In the genomic region with DNA sequence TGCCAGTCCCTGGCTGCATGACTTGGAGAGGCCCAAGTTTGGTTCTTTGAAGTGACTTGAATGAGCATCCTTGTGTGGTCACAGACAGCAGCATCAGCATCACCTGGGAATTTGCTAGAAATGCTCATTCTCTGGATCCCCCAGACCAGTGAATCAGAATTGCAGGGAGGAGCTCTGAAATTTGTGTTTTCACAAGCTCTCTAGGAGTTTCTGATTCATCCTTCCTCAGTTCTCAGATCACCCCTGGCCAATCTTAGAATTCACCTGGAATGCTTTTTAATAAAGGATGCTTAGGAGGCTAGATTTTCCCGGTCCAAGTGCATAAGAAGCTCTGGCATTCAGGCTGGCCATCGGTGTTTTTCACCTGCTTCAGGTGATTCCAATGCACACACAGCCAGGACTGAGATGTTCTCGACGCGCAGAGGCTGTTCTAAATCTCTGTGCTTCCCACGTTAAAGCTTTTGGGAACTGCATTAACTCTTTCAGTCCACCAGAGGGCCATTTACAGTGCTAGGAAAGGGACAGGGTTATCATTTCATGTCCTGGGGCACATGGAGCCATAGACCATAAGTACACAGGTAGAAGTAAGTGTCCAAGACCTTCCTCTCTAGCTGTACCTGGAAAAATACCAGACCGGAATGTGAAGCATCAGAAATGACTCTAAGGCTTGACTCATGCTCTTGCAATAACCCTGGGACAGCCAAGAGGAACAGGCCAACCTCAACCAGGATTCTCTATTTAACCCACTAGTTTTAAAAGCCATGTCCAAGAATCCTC, we compare ENCODE assay signal across 8 cellular contexts.
DNase-seq lines count a peak whose midpoint lies in the region; ATAC-seq and TF ChIP-seq lines count a peak whose summit lies in the region.

No MANE protein-coding gene starts in this region.

- H3K27ac ChIP-seq in lower lobe of right lung: no peak overlapping the region

- CTCF ChIA-PET in activated B cell treated with CpG ODN at 0.5 μM for 24 hours (lab: Charles Lee): interaction anchor here (0.9 to 1.0 kb wide), 2 partner anchors 21 to 278 kb away, joined by 3 to 4 read pairs; no protein-coding TSS in a partner anchor

- H3K9me3 Mint-ChIP-seq in activated B cell treated with CpG ODN at 0.5 μM for 24 hours: no peaks in the 10 kb centered on the region

- H3K27ac Mint-ChIP-seq in activated B cell treated with CpG ODN at 0.5 μM for 24 hours: no peak overlapping the region

- H3K4me3 Mint-ChIP-seq in activated B cell treated with CpG ODN at 0.5 μM for 24 hours: no peak overlapping the region

- no peaks in the 10 kb centered on the region for H3K36me3 Mint-ChIP-seq in activated B cell treated with CpG ODN at 0.5 μM for 24 hours (ENCODE audit: low read depth)

- TF ChIP-seq RAD21 in Ishikawa (IDR thresholded peaks at IDR 0.05; ENCODE audit: low read depth): peak; percentile 12; the same call in 1 of the 2 replicates

- peaks cover 3% of the 10 kb centered on the region for H3K4me1 Mint-ChIP-seq in activated B cell treated with CpG ODN at 0.5 μM for 24 hours

- POLR2A ChIA-PET in activated B cell treated with CpG ODN at 0.5 μM for 24 hours (lab: Charles Lee): no interaction called here

- H3K4me1 ChIP-seq in lower lobe of right lung: no peaks in the 10 kb centered on the region

- no peaks in the 10 kb centered on the region for H3K9me3 ChIP-seq in lower lobe of right lung

- no peak for TF ChIP-seq CTCF in activated B cell treated with CpG ODN at 0.5 μM for 24 hours (IDR thresholded peaks at IDR 0.05)
- TF ChIP-seq CTCF in lower lobe of right lung (IDR thresholded peaks at IDR 0.05): peak; percentile 47

- no peaks in the 10 kb centered on the region for H3K36me3 ChIP-seq in lower lobe of right lung

- intact Hi-C loops in activated B cell treated with CpG ODN at 0.5 μM for 24 hours (cut with micrococcal nuclease) (no loop called here), lower lobe of right lung (cut with DNase I) (no loop called here)

- no peak overlapping the region for H3K4me3 ChIP-seq in lower lobe of right lung

- peak; percentile 21 for ATAC-seq in activated B cell treated with CpG ODN at 0.5 μM for 24 hours (ENCODE audit: low read depth)
- no peak for ATAC-seq in lower lobe of right lung
- no peak for ATAC-seq in GM18867 (IDR thresholded peaks at IDR 0.05; ENCODE audit: unreplicated experiment)

- no peak for TF ChIP-seq EP300 in Ishikawa (IDR thresholded peaks at IDR 0.05; ENCODE audit: borderline replicate concordance)

- H3K27me3 ChIP-seq in lower lobe of right lung (ENCODE audit: low read depth): peaks cover 7% of the 10 kb centered on the region

- peaks cover 8% of the 10 kb centered on the region for H3K27me3 Mint-ChIP-seq in activated B cell treated with CpG ODN at 0.5 μM for 24 hours

- DNase-seq in NCI-H146 (lab: John Stamatoyannopoulos, UW) (peak; percentile 19), NCI-H146 treated with DMSO at 0.1 percent for 48 hours (lab: John Stamatoyannopoulos, UW; ENCODE audit: unreplicated experiment) (no peak), activated B cell treated with CpG ODN at 0.5 μM for 24 hours (no peak), lower lobe of right lung (no peak), amniotic stem cell (lab: John Stamatoyannopoulos, UW) (no peak)
- no peak for DNase-seq in activated CD8-positive, alpha-beta memory T cell treated with anti-CD3 and anti-CD28 coated beads for 24 hours

TF ChIP-seq in Ishikawa, 13 proteins besides CTCF, POLR2A, EP300 and RAD21:
- TF ChIP-seq TAF1 (IDR thresholded peaks at IDR 0.05; ENCODE audit: low read depth) (no peak), YY1 (IDR thresholded peaks at IDR 0.05; ENCODE audit: low read depth) (no peak), CREB1 (IDR thresholded peaks at IDR 0.05; ENCODE audit: low read depth) (no peak), EGR1 (IDR thresholded peaks at IDR 0.05) (no peak), ZBTB7A (IDR thresholded peaks at IDR 0.05; ENCODE audit: low read depth) (no peak), FOXM1 (IDR thresholded peaks at IDR 0.05; ENCODE audit: borderline replicate concordance, low read depth) (no peak), TCF12 (IDR thresholded peaks at IDR 0.05; ENCODE audit: low read depth) (no peak), CEBPB (IDR thresholded peaks at IDR 0.05) (no peak), NFIC (IDR thresholded peaks at IDR 0.05) (no peak)
- TF ChIP-seq, protein P1, sequence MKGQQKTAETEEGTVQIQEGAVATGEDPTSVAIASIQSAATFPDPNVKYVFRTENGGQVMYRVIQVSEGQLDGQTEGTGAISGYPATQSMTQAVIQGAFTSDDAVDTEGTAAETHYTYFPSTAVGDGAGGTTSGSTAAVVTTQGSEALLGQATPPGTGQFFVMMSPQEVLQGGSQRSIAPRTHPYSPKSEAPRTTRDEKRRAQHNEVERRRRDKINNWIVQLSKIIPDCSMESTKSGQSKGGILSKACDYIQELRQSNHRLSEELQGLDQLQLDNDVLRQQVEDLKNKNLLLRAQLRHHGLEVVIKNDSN (IDR thresholded peaks at IDR 0.05): no peak
- TF ChIP-seq, protein P2, sequence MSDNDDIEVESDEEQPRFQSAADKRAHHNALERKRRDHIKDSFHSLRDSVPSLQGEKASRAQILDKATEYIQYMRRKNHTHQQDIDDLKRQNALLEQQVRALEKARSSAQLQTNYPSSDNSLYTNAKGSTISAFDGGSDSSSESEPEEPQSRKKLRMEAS (IDR thresholded peaks at IDR 0.05): no peak
